Comparison of ENCODE assay signal across 1 cellular context in genomic region chr2:71555798-71556454, GRCh38.
A peak's percentile ranks its signal among the peaks of the same experiment; 100 is the strongest.
TF ChIP-seq lines count a peak whose summit lies in the region.

No MANE protein-coding gene starts in this region.

TF ChIP-seq in HepG2, 621 proteins besides CTCF, POLR2A, EP300 and RAD21 (continued from another document):
- TF ChIP-seq MXD3 (CRISPR knock-in tag; IDR thresholded peaks at IDR 0.05) (no peak), MNT (IDR thresholded peaks at IDR 0.05) (no peak), PHF21A (CRISPR knock-in tag; IDR thresholded peaks at IDR 0.05) (peak; percentile 63), BCL6 (CRISPR knock-in tag; IDR thresholded peaks at IDR 0.05) (no peak), ZNF580 (CRISPR knock-in tag; IDR thresholded peaks at IDR 0.05; ENCODE audit: borderline replicate concordance, low read depth) (no peak), CC2D1A (CRISPR knock-in tag; IDR thresholded peaks at IDR 0.05) (0 out of 2 replicates have a peak, but pooled peaks have one; percentile 43), SALL1 (CRISPR knock-in tag; IDR thresholded peaks at IDR 0.05) (peak; percentile 82), TRIM24 (CRISPR knock-in tag; IDR thresholded peaks at IDR 0.05) (peak; percentile 79), NR3C1 (CRISPR knock-in tag; IDR thresholded peaks at IDR 0.05) (no peak), CHCHD3 (CRISPR knock-in tag; IDR thresholded peaks at IDR 0.05) (0 out of 2 replicates have a peak, but pooled peaks have one; percentile 59), JUND (CRISPR knock-in tag; IDR thresholded peaks at IDR 0.05) (peak; percentile 35), ZNF367 (CRISPR knock-in tag; IDR thresholded peaks at IDR 0.05; ENCODE audit: borderline replicate concordance) (no peak), HBP1 (CRISPR knock-in tag; IDR thresholded peaks at IDR 0.05; ENCODE audit: low read depth) (peak; percentile 88), ZNF776 (CRISPR knock-in tag; IDR thresholded peaks at IDR 0.05) (0 out of 2 replicates have a peak, but pooled peaks have one; percentile 40), RARA (CRISPR knock-in tag; IDR thresholded peaks at IDR 0.05) (peak; percentile 84), POLR2AphosphoS5 (IDR thresholded peaks at IDR 0.05; ENCODE audit: low read depth, low read length) (peak; percentile 28; the same call in 1 of the 2 replicates), ZNF570 (CRISPR knock-in tag; IDR thresholded peaks at IDR 0.05; ENCODE audit: borderline replicate concordance) (no peak), ZNF318 (CRISPR knock-in tag; IDR thresholded peaks at IDR 0.05) (no peak), ELF3 (CRISPR knock-in tag; IDR thresholded peaks at IDR 0.05) (0 out of 2 replicates have a peak, but pooled peaks have one; percentile 19), FOXA3 (CRISPR knock-in tag; IDR thresholded peaks at IDR 0.05) (0 out of 2 replicates have a peak, but pooled peaks have one; percentile 10), ZNF644 (CRISPR knock-in tag; IDR thresholded peaks at IDR 0.05; ENCODE audit: low read depth) (peak; percentile 97), EHMT2 (IDR thresholded peaks at IDR 0.05; ENCODE audit: borderline replicate concordance, low read depth, low read length) (peak; percentile 79; the same call in 1 of the 2 replicates), HOXA9 (CRISPR knock-in tag; IDR thresholded peaks at IDR 0.05; ENCODE audit: borderline replicate concordance) (peak; percentile 98; the same call in 1 of the 2 replicates), PRMT3 (CRISPR knock-in tag; IDR thresholded peaks at IDR 0.05; ENCODE audit: borderline replicate concordance, low read depth) (0 out of 2 replicates have a peak, but pooled peaks have one; percentile 11), ZNF501 (CRISPR knock-in tag; IDR thresholded peaks at IDR 0.05) (peak; percentile 32; the same call in 1 of the 2 replicates), EEA1 (CRISPR knock-in tag; IDR thresholded peaks at IDR 0.05; ENCODE audit: borderline replicate concordance) (0 out of 2 replicates have a peak, but pooled peaks have one; percentile 65), BORCS8-MEF2B (CRISPR knock-in tag; IDR thresholded peaks at IDR 0.05) (0 out of 2 replicates have a peak, but pooled peaks have one; percentile 43), AGO2 (optimal IDR thresholded peaks at IDR 0.05; ENCODE audit: low read depth, low read length) (peak; percentile 50), U2AF1 (optimal IDR thresholded peaks at IDR 0.05; ENCODE audit: low read depth, low read length) (peak; percentile 39), POLR2G (IDR thresholded peaks at IDR 0.05; ENCODE audit: low read depth, low read length) (peak; percentile 43; the same call in 1 of the 2 replicates), TEAD3 (CRISPR knock-in tag; optimal IDR thresholded peaks at IDR 0.05; ENCODE audit: borderline replicate concordance) (no peak), ZFP37 (CRISPR knock-in tag; IDR thresholded peaks at IDR 0.05; ENCODE audit: borderline replicate concordance) (0 out of 2 replicates have a peak, but pooled peaks have one; percentile 43), SP2 (CRISPR knock-in tag; IDR thresholded peaks at IDR 0.05) (0 out of 2 replicates have a peak, but pooled peaks have one; percentile 32)
